In genomic region chr14:34462132-34462893, GRCh38 we compare ENCODE assay signal across 8 cellular contexts. TPM values are rescaled to one million over a fixed set of nuclear protein-coding genes. Genes with fewer than 3 reads are reported as not detected.
DNase-seq lines count a peak whose midpoint lies in the region; ATAC-seq, FAIRE-seq and TF ChIP-seq lines count a peak whose summit lies in the region.

A gene with protein sequence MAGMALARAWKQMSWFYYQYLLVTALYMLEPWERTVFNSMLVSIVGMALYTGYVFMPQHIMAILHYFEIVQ (minus strand): TSS chr14:34462240. CDS start chr14:34462207, 33 bp downstream.

- peak within 1 kb of the TSS; percentile 82 to 96 (median 95) for H3K4me3 ChIP-seq in keratinocyte (ENCODE audit: control insufficient read depth in 2 of 3, extremely low read depth in 1 of 3, insufficient read depth in 2 of 3, low read depth in 1 of 3, low read length in 3 of 3)

- peak within 1 kb of the TSS; percentile 79 for H3K4me2 ChIP-seq in keratinocyte (ENCODE audit: control insufficient read depth, extremely low read depth, insufficient read depth, low read depth, low read length)

- H3K4me1 ChIP-seq in keratinocyte (ENCODE audit: control insufficient read depth, extremely low read depth, insufficient read depth, low read length): peaks cover 16% of the 10 kb centered on the region

- peak; percentile 61 for DNase-seq in AG09319 (ENCODE audit: extremely low read depth, low read depth)
- DNase-seq in NCI-H345 treated with DMSO at 0.1 percent for 48 hours (lab: John Stamatoyannopoulos, UW; ENCODE audit: unreplicated experiment): peak; percentile 96
- DNase-seq in central memory CD8-positive, alpha-beta T cell (ENCODE audit: low spot score in 2 of 2): peak; percentile 64 to 67
- DNase-seq in keratinocyte (ENCODE audit: low read depth, low spot score): no peak
- DNase-seq in stimulated activated CD4-positive, alpha-beta T cell treated with anti-CD3 and anti-CD28 coated beads, Interleukin-15, amount 100 ng/mL, for 1 hour (ENCODE audit: low read depth in 1 of 2, low spot score in 1 of 2): peak; percentile 74 to 82

- no peaks in the 10 kb centered on the region for H3K9me1 ChIP-seq in keratinocyte (ENCODE audit: control insufficient read depth, extremely low read depth, insufficient read depth, low read length)

- ATAC-seq in GM19035 (IDR thresholded peaks at IDR 0.05; ENCODE audit: unreplicated experiment) (peak; percentile 87), HG03342 (IDR thresholded peaks at IDR 0.05; ENCODE audit: unreplicated experiment) (peak; percentile 90)
- peak; percentile 96 to 97 for ATAC-seq in activated CD4-positive, CD25-positive, alpha-beta regulatory T cell treated with anti-CD3 and anti-CD28 coated beads, Interleukin-2, amount 50 U/mL, for 24 hours
- peak; percentile 96 for ATAC-seq in central memory CD8-positive, alpha-beta T cell (replicated peaks; ENCODE audit: extremely low read depth, poor library complexity, severe bottlenecking)

- H3K27ac Mint-ChIP-seq in central memory CD8-positive, alpha-beta T cell (ENCODE audit: low read depth): peak within 1 kb of the TSS; percentile 52

- H3K27ac ChIP-seq in keratinocyte (ENCODE audit: control insufficient read depth, insufficient read depth, low read length): peak within 1 kb of the TSS; percentile 82

- peaks cover 17% of the 10 kb centered on the region for H3K4me1 Mint-ChIP-seq in central memory CD8-positive, alpha-beta T cell

- H3K4me3 Mint-ChIP-seq in central memory CD8-positive, alpha-beta T cell: peak within 1 kb of the TSS; percentile 79

- no peaks in the 10 kb centered on the region for H3K9me3 ChIP-seq in keratinocyte (ENCODE audit: control insufficient read depth, low read depth, low read length)

- no peaks in the 10 kb centered on the region for H3K36me3 ChIP-seq in keratinocyte (ENCODE audit: control insufficient read depth in 2 of 2, extremely low read depth in 1 of 2, insufficient read depth in 2 of 2, low read length in 2 of 2)

- no peak for TF ChIP-seq CTCF in AG09319 (IDR thresholded peaks at IDR 0.05; ENCODE audit: low read depth, low read length)
- no peak for TF ChIP-seq CTCF in keratinocyte (optimal IDR thresholded peaks at IDR 0.05 in 1 of 3, IDR thresholded peaks at IDR 0.05 in 1 of 3, conservative IDR thresholded peaks at IDR 0.05 in 1 of 3; ENCODE audit: extremely low read depth in 1 of 3, insufficient read depth in 2 of 3, low read length in 3 of 3)

- H3K27me3 Mint-ChIP-seq in central memory CD8-positive, alpha-beta T cell: no peaks in the 10 kb centered on the region

- H3K36me3 Mint-ChIP-seq in central memory CD8-positive, alpha-beta T cell (ENCODE audit: insufficient read depth): peaks cover 4% of the 10 kb centered on the region

- no peak for FAIRE-seq in keratinocyte (lab: Jason Lieb, UNC)

- H2AFZ ChIP-seq in keratinocyte (ENCODE audit: control insufficient read depth, low read length): peak within 1 kb of the TSS; percentile 97

- H4K20me1 ChIP-seq in keratinocyte (ENCODE audit: control insufficient read depth, extremely low read depth, insufficient read depth, low read length): no peaks in the 10 kb centered on the region

- H3K9me3 Mint-ChIP-seq in central memory CD8-positive, alpha-beta T cell: no peaks in the 10 kb centered on the region

- H3K27me3 ChIP-seq in keratinocyte (ENCODE audit: control insufficient read depth, extremely low read depth, insufficient read depth, low read length): no peaks in the 10 kb centered on the region

- H3K9ac ChIP-seq in keratinocyte (ENCODE audit: control insufficient read depth, extremely low read depth, insufficient read depth, low read length): peak within 1 kb of the TSS; percentile 92

- dilution Hi-C loops in keratinocyte (cut with MboI; ENCODE audit: extremely low pct_ligation_motif_present, low sequenced_read_pairs): no loop called here

- peaks cover 42% of the 10 kb centered on the region for H3K79me2 ChIP-seq in keratinocyte (ENCODE audit: control insufficient read depth, insufficient read depth, low read length)

RNA-seq across cellular contexts. Expression of the gene that starts here (rescaled TPM):
- 34.6 to 43.9 TPM (median 42.3 TPM) in 3 replicates for polyA plus RNA-seq in keratinocyte
- polyA plus RNA-seq in keratinocyte (2011; ENCODE audit: low read depth): 4.9 TPM
- 26.0 and 40.6 TPM in 2 replicates for polyA plus RNA-seq in keratinocyte (2011; cell fraction: cytosol; rRNA removed)
- polyA plus RNA-seq in keratinocyte (2011; cell fraction: nucleus; rRNA removed): 13.7 and 19.8 TPM in 2 replicates
- 27.3 and 36.3 TPM in 2 replicates for polyA plus RNA-seq in keratinocyte (2012; ENCODE audit: low replicate concordance)
- polyA minus RNA-seq in keratinocyte: 15.2 to 19.6 TPM (median 19.6 TPM) in 3 replicates
- polyA minus RNA-seq in keratinocyte (2011; cell fraction: cytosol; rRNA and poly(A)+ RNA removed): 23.6 TPM
- polyA minus RNA-seq in keratinocyte (2011; cell fraction: nucleus; rRNA and poly(A)+ RNA removed): 2.3 and 5.3 TPM in 2 replicates
